Comparison of ENCODE assay signal across 19 cellular contexts in genomic region chr2:81598437-81598836, GRCh38.
DNase-seq lines count a peak whose midpoint lies in the region; ATAC-seq and TF ChIP-seq lines count a peak whose summit lies in the region.
"Had no signal": no experiment of that assay in that cellular context is flagged by ENCODE, and none has a peak within 500 bp of the region (broad histone marks: within the 10 kb centered on the region; RNA-seq: fewer than 3 reads in every experiment).

No MANE protein-coding gene starts in this region.

- H3K27me3 ChIP-seq in OCI-LY3 (ENCODE audit: low read depth, low read length) (no peaks in the 10 kb centered on the region), adrenal gland (no peaks in the 10 kb centered on the region), foreskin keratinocyte (no peaks in the 10 kb centered on the region)
- H3K27me3 ChIP-seq: Peyer's patch had no signal

- TF ChIP-seq CTCF in LNCaP clone FGC (IDR thresholded peaks at IDR 0.05; ENCODE audit: control insufficient read depth, extremely low read depth, insufficient read depth) = no peak
- TF ChIP-seq CTCF in OCI-LY3 (IDR thresholded peaks at IDR 0.05; ENCODE audit: low read depth, low read length) = no peak
- no peak for TF ChIP-seq CTCF in adrenal gland (IDR thresholded peaks at IDR 0.05)
- no peak for TF ChIP-seq CTCF in foreskin keratinocyte (conservative IDR thresholded peaks at IDR 0.05)

- H4K20me1 ChIP-seq in OCI-LY3 (ENCODE audit: insufficient read depth, low read length) = no peaks in the 10 kb centered on the region

- peaks cover 35% of the 10 kb centered on the region for H3K9me3 Mint-ChIP-seq in stimulated activated effector memory CD8-positive, alpha-beta T cell treated with anti-CD3 and anti-CD28 coated beads, Interleukin-12 subunit alpha, Interleukin-12 subunit beta, amount 100 ng/mL, for 72 hours

- H3K4me1 Mint-ChIP-seq in stimulated activated effector memory CD8-positive, alpha-beta T cell treated with anti-CD3 and anti-CD28 coated beads, Interleukin-12 subunit alpha, Interleukin-12 subunit beta, amount 100 ng/mL, for 72 hours = no peaks in the 10 kb centered on the region
- H3K4me1 Mint-ChIP-seq: B cell had no signal

- no peak overlapping the region for H3K4me3 Mint-ChIP-seq in stimulated activated effector memory CD8-positive, alpha-beta T cell treated with anti-CD3 and anti-CD28 coated beads, Interleukin-12 subunit alpha, Interleukin-12 subunit beta, amount 100 ng/mL, for 72 hours
- H3K4me3 Mint-ChIP-seq: B cell had no signal

- 0 out of 2 replicates have a peak overlapping the region, but pooled peaks have one; percentile 20 for H2AFZ ChIP-seq in OCI-LY3 (ENCODE audit: low read depth, low read length)

- H3K27ac ChIP-seq in OCI-LY3 (ENCODE audit: low read length) (no peak overlapping the region), adrenal gland (no peak overlapping the region), foreskin keratinocyte (no peak overlapping the region)
- H3K27ac ChIP-seq: 22Rv1, HL-60, Peyer's patch had no signal

- H3K4me2 ChIP-seq in OCI-LY3 (ENCODE audit: low read length) = no peak overlapping the region

- 52 to 67% (median 58%) methylated on average over 5 of the region's 5 CpGs for WGBS in adrenal gland, 4 donors

- DNase-seq in NCI-H1694 treated with DMSO at 0.1 percent for 48 hours (lab: John Stamatoyannopoulos, UW) (peak; percentile 16), NCI-H1694 (lab: John Stamatoyannopoulos, UW) (no peak), LNCaP clone FGC (ENCODE audit: low read depth) (peak; percentile 15), kidney tubule cell (ENCODE audit: low spot score) (peak; percentile 18), adrenal gland (no peak), foreskin keratinocyte (no peak)
- no peak for DNase-seq in stimulated activated effector memory CD8-positive, alpha-beta T cell treated with anti-CD3 and anti-CD28 coated beads, Interleukin-12 subunit alpha, Interleukin-12 subunit beta, amount 100 ng/mL, for 72 hours (ENCODE audit: low spot score in 2 of 2)
- DNase-seq: DMS79 treated with DMSO at 0.1 percent for 48 hours, MV-4-11, NCI-H1930, NCI-H510A, Peyer's patch, SW 1271 had no signal

- intact Hi-C loops in adrenal gland (cut with DNase I) = no loop called here

- no peak overlapping the region for H3K27ac Mint-ChIP-seq in stimulated activated effector memory CD8-positive, alpha-beta T cell treated with anti-CD3 and anti-CD28 coated beads, Interleukin-12 subunit alpha, Interleukin-12 subunit beta, amount 100 ng/mL, for 72 hours
- H3K27ac Mint-ChIP-seq: B cell had no signal

- H3K4me3 ChIP-seq in LNCaP clone FGC (ENCODE audit: low read depth, low read length) (no peak overlapping the region), OCI-LY3 (ENCODE audit: low read length) (no peak overlapping the region), adrenal gland (no peak overlapping the region)
- H3K4me3 ChIP-seq: HAP-1, Peyer's patch had no signal

- no peak for ATAC-seq in stimulated activated effector memory CD8-positive, alpha-beta T cell treated with anti-CD3 and anti-CD28 coated beads, Interleukin-12 subunit alpha, Interleukin-12 subunit beta, amount 100 ng/mL, for 72 hours
- ATAC-seq in foreskin keratinocyte = no peak
- ATAC-seq: Right ventricle myocardium inferior had no signal

- no peak overlapping the region for H3K9ac ChIP-seq in OCI-LY3 (ENCODE audit: low read length)

- H3K36me3 Mint-ChIP-seq in stimulated activated effector memory CD8-positive, alpha-beta T cell treated with anti-CD3 and anti-CD28 coated beads, Interleukin-12 subunit alpha, Interleukin-12 subunit beta, amount 100 ng/mL, for 72 hours = no peaks in the 10 kb centered on the region

- H3K9me3 ChIP-seq in OCI-LY3 (ENCODE audit: insufficient read depth, low read length) (no peaks in the 10 kb centered on the region), adrenal gland (replicated peaks in 1 of 3) (no peaks in the 10 kb centered on the region)
- H3K9me3 ChIP-seq: HAP-1, Peyer's patch had no signal

- TF ChIP-seq POLR2A in adrenal gland (IDR thresholded peaks at IDR 0.05) = no peak

- no peaks in the 10 kb centered on the region for H3K79me2 ChIP-seq in OCI-LY3 (ENCODE audit: low read length)

- H3K36me3 ChIP-seq in OCI-LY3 (replicated peaks; ENCODE audit: low read depth, low read length) (no peaks in the 10 kb centered on the region), adrenal gland (replicated peaks in 1 of 2) (no peaks in the 10 kb centered on the region)
- H3K36me3 ChIP-seq: HAP-1, Peyer's patch had no signal

- H3K4me1 ChIP-seq in OCI-LY3 (ENCODE audit: low read length) = no peaks in the 10 kb centered on the region
- H3K4me1 ChIP-seq in adrenal gland (replicated peaks in 1 of 2) = no peaks in the 10 kb centered on the region
- no peaks in the 10 kb centered on the region for H3K4me1 ChIP-seq in foreskin keratinocyte
- H3K4me1 ChIP-seq: Peyer's patch had no signal

Comparison
In these comparisons a context has a peak if more than half of its experiments do, and no peak if none do; other contexts are left out.
1. DNase-seq: peak in NCI-H1694 treated with DMSO at 0.1 percent for 48 hours (single experiment), LNCaP clone FGC (single experiment) and kidney tubule cell (single experiment); none in NCI-H1694 (single experiment), stimulated activated effector memory CD8-positive, alpha-beta T cell treated with anti-CD3 and anti-CD28 coated beads, Interleukin-12 subunit alpha, Interleukin-12 subunit beta, amount 100 ng/mL, for 72 hours (0 of 2), adrenal gland (0 of 7) and foreskin keratinocyte (0 of 2).